In the genomic region with DNA sequence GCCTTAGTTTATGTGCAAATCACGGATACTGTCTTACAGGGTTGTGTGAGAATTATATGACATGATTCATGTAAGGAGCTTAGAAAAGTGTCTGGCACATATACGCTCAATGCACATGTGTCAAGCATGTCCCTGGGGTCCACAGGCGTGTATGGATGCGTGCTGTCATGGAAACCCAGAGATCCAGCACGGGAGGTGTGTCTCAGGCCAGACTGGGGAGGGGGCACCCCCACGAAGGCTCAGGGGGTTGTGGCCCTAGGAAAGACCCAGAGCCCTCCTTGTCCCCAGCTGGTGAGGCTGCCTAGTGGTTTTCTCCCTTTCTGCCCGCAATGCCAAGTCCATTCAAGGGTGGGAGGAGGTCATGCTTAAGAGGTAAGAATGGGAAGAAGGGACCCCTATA, we compare ENCODE assay signal across 22 cellular contexts. TPM values are rescaled to one million over a fixed set of nuclear protein-coding genes. Genes with fewer than 3 reads are reported as not detected.
"Had no signal": no experiment of that assay in that cellular context is flagged by ENCODE, and none has a peak within 500 bp of the region (broad histone marks: within the 10 kb centered on the region; RNA-seq: fewer than 3 reads in every experiment).

No MANE protein-coding gene starts in this region.

- H3K27ac ChIP-seq: epithelial cell of prostate, esophagus squamous epithelium, hepatocyte, neural progenitor cell, upper lobe of right lung, VCaP had no signal

- H3K4me1 ChIP-seq: esophagus squamous epithelium, upper lobe of right lung had no signal

- H3K4me3 ChIP-seq: esophagus squamous epithelium, gastrocnemius medialis, hepatocyte, neural progenitor cell, upper lobe of right lung had no signal

- H2AFZ ChIP-seq: hepatocyte, neural progenitor cell had no signal

- H3K79me2 ChIP-seq: hepatocyte had no signal

- H3K9me3 ChIP-seq: esophagus squamous epithelium, gastrocnemius medialis, upper lobe of right lung had no signal

- H3K36me3 ChIP-seq: esophagus squamous epithelium, neural progenitor cell, upper lobe of right lung had no signal

- H3K27me3 ChIP-seq: esophagus squamous epithelium, gastrocnemius medialis, hepatocyte, neural progenitor cell, upper lobe of right lung had no signal

- H3K9ac ChIP-seq: neural progenitor cell had no signal

- FAIRE-seq: endometrium, small intestine had no signal

- DNase-seq: activated CD4-positive, alpha-beta T cell treated with anti-CD3 and anti-CD28 coated beads for 4 hours; activated CD4-positive, alpha-beta T cell treated with anti-CD3 and anti-CD28 coated beads, Interleukin-2, amount 50 U/mL, for 4 hours; activated naive CD4-positive, alpha-beta T cell; activated T-cell treated with anti-CD3 and anti-CD28 coated beads for 4 hours; effector CD8-positive, alpha-beta T cell; esophagus squamous epithelium; left cardiac atrium; natural killer cell; stimulated activated CD4-positive, alpha-beta T cell treated with anti-CD3 and anti-CD28 coated beads, Interleukin-4, amount 100 ng/mL, for 24 hours; upper lobe of right lung had no signal

- H3K4me2 ChIP-seq: hepatocyte, neural progenitor cell had no signal

- ATAC-seq: activated T-cell treated with anti-CD3 and anti-CD28 coated beads, Interleukin-2, amount 50 U/mL, for 72 hours; stimulated activated effector memory CD8-positive, alpha-beta T cell treated with anti-CD3 and anti-CD28 coated beads, Interleukin-12 subunit alpha, Interleukin-12 subunit beta, amount 100 ng/mL, for 72 hours had no signal

RNA-seq across cellular contexts. Expression of gene BTBD16, which starts 9.1 kb away (rescaled TPM):
- total RNA-seq: activated naive CD4-positive, alpha-beta T cell treated with anti-CD3 and anti-CD28 coated beads, Interleukin-2, amount 50 U/mL, for 72 hours; activated T-cell treated with anti-CD3 and anti-CD28 coated beads, Interleukin-2, amount 50 U/mL, for 72 hours; dermis blood vessel endothelial cell; esophagus squamous epithelium; natural killer cell; T-helper 1 cell treated with Interleukin-12 subunit alpha and Interleukin-12 subunit beta and Interleukin-4 antibody, amounts not matched to agents 30 ng/mL and 1 ng/mL, for 36 hours had no signal
